In genomic region chr12:30286345-30286926, GRCh38 we compare ENCODE assay signal across 10 cellular contexts.
DNase-seq lines count a peak whose midpoint lies in the region; ATAC-seq, FAIRE-seq and TF ChIP-seq lines count a peak whose summit lies in the region.
"Had no signal": no experiment of that assay in that cellular context is flagged by ENCODE, and none has a peak within 500 bp of the region (broad histone marks: within the 10 kb centered on the region; RNA-seq: fewer than 3 reads in every experiment).

No MANE protein-coding gene starts in this region.

- FAIRE-seq in A549 (lab: Jason Lieb, UNC) (no peak), H54 (lab: Jason Lieb, UNC) (no peak)

- TF ChIP-seq RAD21 in A549 (conservative IDR thresholded peaks at IDR 0.05 in 1 of 2, IDR thresholded peaks at IDR 0.05 in 1 of 2), result peak; percentile 10 to 31; a peak in 2 of 5 replicates

- ATAC-seq in A549 (peak in 1 of 2 experiments; percentile 55; a peak in 1 of 6 replicates), HG03025 (IDR thresholded peaks at IDR 0.05; ENCODE audit: low FRiP score, unreplicated experiment) (no peak), GM19023 (IDR thresholded peaks at IDR 0.05; ENCODE audit: unreplicated experiment) (no peak), GM19467 (IDR thresholded peaks at IDR 0.05; ENCODE audit: unreplicated experiment) (no peak)

- TF ChIP-seq POLR2A in A549 (IDR thresholded peaks at IDR 0.05; ENCODE audit: low read length) (no peak), H54 (IDR thresholded peaks at IDR 0.05; ENCODE audit: low read depth, low read length) (no peak)

- 0 out of 3 replicates have a peak, but pooled peaks have one; percentile 9 for TF ChIP-seq CTCF in A549 (IDR thresholded peaks at IDR 0.05)

- no peak overlapping the region for H3K4me2 ChIP-seq in A549

- WGBS in A549 (ENCODE audit: missing lambda C conversion rate), result 0% methylated on average over 1 of the region's 1 CpG

- no peaks in the 10 kb centered on the region for H3K4me1 ChIP-seq in A549

- no peaks in the 10 kb centered on the region for H3K9me3 ChIP-seq in A549
- H3K9me3 ChIP-seq: neutrophil had no signal

- no peak overlapping the region for H3K27ac ChIP-seq in A549
- H3K27ac ChIP-seq: neutrophil had no signal

- TF ChIP-seq EP300 in A549 (IDR thresholded peaks at IDR 0.05), result no peak

- POLR2A ChIA-PET in A549 (lab: Yijun Ruan, JAX), result no interaction called here

- DNase-seq in A549 (ENCODE audit: low read depth in 1 of 2, low spot score in 1 of 2) (peak; percentile 13 to 27), H54 (ENCODE audit: insufficient read length, low spot score) (peak; percentile 8), OCI-M1 (lab: John Stamatoyannopoulos, UW) (peak; percentile 62), fibroblast of the conjunctiva (ENCODE audit: low read depth) (peak; percentile 45)
- no peak for DNase-seq in stimulated activated CD4-positive, alpha-beta T cell treated with anti-CD3 and anti-CD28 coated beads, Interleukin-2, amount 100 ng/mL, for 48 hours
- DNase-seq: activated B cell treated with CpG ODN at 0.5 μM for 24 hours had no signal

- H3K4me3 ChIP-seq in A549, result no peak overlapping the region

- CTCF ChIA-PET in A549 (lab: Yijun Ruan, JAX), result no interaction called here

TF ChIP-seq in A549, 52 proteins besides CTCF, POLR2A, EP300 and RAD21:
- TF ChIP-seq CEBPB (IDR thresholded peaks at IDR 0.05) (no peak), TFCP2L1 (CRISPR knock-in tag; IDR thresholded peaks at IDR 0.05) (no peak), JUN (IDR thresholded peaks at IDR 0.05) (no peak), ZFP36 (IDR thresholded peaks at IDR 0.05; ENCODE audit: borderline replicate concordance, partially characterized antibody) (no peak), CHD2 (IDR thresholded peaks at IDR 0.05; ENCODE audit: low read length, partially characterized antibody) (no peak), TP53 (CRISPR knock-in tag; IDR thresholded peaks at IDR 0.05) (no peak)

Comparison
In these comparisons a context has a peak if more than half of its experiments do, and no peak if none do; other contexts are left out.
1. DNase-seq: peak in A549 (2 of 2), H54 (single experiment), OCI-M1 (single experiment) and fibroblast of the conjunctiva (single experiment); none in stimulated activated CD4-positive, alpha-beta T cell treated with anti-CD3 and anti-CD28 coated beads, Interleukin-2, amount 100 ng/mL, for 48 hours (0 of 2).